19 cellular contexts compared by ENCODE assay signal in the genomic region with DNA sequence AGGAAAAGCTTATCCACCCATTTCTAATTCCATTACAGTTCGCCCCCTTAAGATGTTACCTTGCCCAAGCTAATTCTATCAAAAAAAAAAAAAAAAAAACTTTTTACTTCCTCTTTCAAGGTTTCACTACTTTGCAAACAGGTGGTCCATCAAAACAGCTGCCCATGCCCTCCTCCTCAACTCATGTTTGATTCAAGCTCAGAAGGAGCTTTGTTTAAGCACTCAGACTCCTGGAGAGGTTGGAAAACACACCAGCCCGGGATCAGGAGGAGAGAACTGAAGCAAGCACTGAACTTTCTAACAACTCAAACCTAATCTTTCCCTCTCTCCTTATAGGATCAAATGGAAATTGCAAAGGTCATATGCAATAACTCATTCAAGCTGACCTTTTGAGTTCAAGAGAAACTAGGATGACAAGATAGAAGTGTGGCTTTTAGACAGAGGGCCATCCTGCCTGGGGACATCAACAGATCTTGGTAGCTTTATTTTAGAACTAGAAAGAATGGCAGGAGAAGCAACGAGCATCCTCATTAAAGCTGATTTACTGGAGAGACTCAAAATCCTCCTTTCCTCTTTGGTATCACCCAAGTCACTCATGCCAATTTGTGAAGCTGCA. TPM values are rescaled to one million over a fixed set of nuclear protein-coding genes. Genes with fewer than 3 reads are reported as not detected.
A peak's percentile ranks its signal among the peaks of the same experiment; 100 is the strongest.
DNase-seq lines count a peak whose midpoint lies in the region; ATAC-seq and TF ChIP-seq lines count a peak whose summit lies in the region.
"Had no signal": no experiment of that assay in that cellular context is flagged by ENCODE, and none has a peak within 500 bp of the region (broad histone marks: within the 10 kb centered on the region; RNA-seq: fewer than 3 reads in every experiment).

No MANE protein-coding gene starts in this region.

- H3K4me3 ChIP-seq in endodermal cell (ENCODE audit: low read length) = no peak overlapping the region
- no peak overlapping the region for H3K4me3 ChIP-seq in brain microvascular endothelial cell (ENCODE audit: low read depth, low read length)
- H3K4me3 ChIP-seq: HAP-1, skin epidermis, thyroid gland had no signal

- DNase-seq in endodermal cell = no peak
- no peak for DNase-seq in brain microvascular endothelial cell
- DNase-seq in DMS153 treated with DMSO at 0.1 percent for 48 hours (lab: John Stamatoyannopoulos, UW; ENCODE audit: unreplicated experiment) = no peak
- no peak for DNase-seq in nephron progenitor cell
- DNase-seq in activated CD4-positive, alpha-beta T cell treated with anti-CD3 and anti-CD28 coated beads, Interleukin-2, amount 10 ng/mL, durations not matched to agents 24 days and 14 days = no peak
- DNase-seq: activated CD4-positive, alpha-beta T cell treated with anti-CD3 and anti-CD28 coated beads for 4 hours; activated CD8-positive, alpha-beta memory T cell treated with anti-CD3 and anti-CD28 coated beads, Interleukin-2, amount 50 U/mL, for 48 hours; foreskin keratinocyte; left colon; NCI-H446 treated with DMSO at 0.1 percent for 48 hours; OCI-M1; stimulated activated CD4-positive, alpha-beta T cell treated with anti-CD3 and anti-CD28 coated beads, Interleukin-4, amount 100 ng/mL, for 4 hours; T1000; thyroid gland had no signal

- H3K4me1 ChIP-seq in endodermal cell (ENCODE audit: control insufficient read depth, insufficient read depth, low read length) = peaks cover 6% of the 10 kb centered on the region
- H3K4me1 ChIP-seq: foreskin keratinocyte, HAP-1, thyroid gland had no signal

- intact Hi-C loops in activated CD4-positive, alpha-beta T cell treated with anti-CD3 and anti-CD28 coated beads, Interleukin-2, amount 10 ng/mL, durations not matched to agents 24 days and 14 days (cut with micrococcal nuclease) = no loop called here

- WGBS in endodermal cell (ENCODE audit: insufficient coverage in 1 of 2, insufficient read length in 1 of 2), 2 experiments = 82 to 83% methylated on average over 2 to 3 of the region's 3 CpGs

- H3K27me3 ChIP-seq in endodermal cell (ENCODE audit: control insufficient read depth, insufficient read depth, low read length, poor library complexity, severe bottlenecking) = no peaks in the 10 kb centered on the region
- H3K27me3 ChIP-seq in brain microvascular endothelial cell (replicated peaks) = no peaks in the 10 kb centered on the region
- H3K27me3 ChIP-seq: foreskin keratinocyte, thyroid gland had no signal

- H3K27me3 Mint-ChIP-seq in endodermal cell (ENCODE audit: insufficient read depth) (no peaks in the 10 kb centered on the region), nephron progenitor cell (ENCODE audit: low read depth, poor library complexity) (peaks cover 10% of the 10 kb centered on the region)
- peaks cover 13% of the 10 kb centered on the region for H3K27me3 Mint-ChIP-seq in activated CD4-positive, alpha-beta T cell treated with anti-CD3 and anti-CD28 coated beads, Interleukin-2, amount 10 ng/mL, durations not matched to agents 24 days and 14 days

- H3K27ac Mint-ChIP-seq in endodermal cell (peak overlapping the region; percentile 37), nephron progenitor cell (no peak overlapping the region)
- no peak overlapping the region for H3K27ac Mint-ChIP-seq in activated CD4-positive, alpha-beta T cell treated with anti-CD3 and anti-CD28 coated beads, Interleukin-2, amount 10 ng/mL, durations not matched to agents 24 days and 14 days

- H3K9me3 ChIP-seq in endodermal cell (ENCODE audit: control insufficient read depth, low read length) = no peaks in the 10 kb centered on the region
- H3K9me3 ChIP-seq: HAP-1, thyroid gland had no signal

- H3K36me3 ChIP-seq in endodermal cell (ENCODE audit: control insufficient read depth, insufficient read depth, low read length) (no peaks in the 10 kb centered on the region), brain microvascular endothelial cell (replicated peaks) (no peaks in the 10 kb centered on the region)
- H3K36me3 ChIP-seq: HAP-1, thyroid gland had no signal

- H3K27ac ChIP-seq in endodermal cell (ENCODE audit: low read depth, low read length) (no peak overlapping the region), brain microvascular endothelial cell (no peak overlapping the region)
- H3K27ac ChIP-seq: foreskin keratinocyte, skin epidermis, thyroid gland had no signal

- no peak overlapping the region for H3K9ac ChIP-seq in endodermal cell (ENCODE audit: extremely low read depth, low read length, poor library complexity, severe bottlenecking)

- H3K4me3 Mint-ChIP-seq in endodermal cell (no peak overlapping the region), nephron progenitor cell (no peak overlapping the region)
- no peak overlapping the region for H3K4me3 Mint-ChIP-seq in activated CD4-positive, alpha-beta T cell treated with anti-CD3 and anti-CD28 coated beads, Interleukin-2, amount 10 ng/mL, durations not matched to agents 24 days and 14 days

- H3K4me1 Mint-ChIP-seq in endodermal cell = peaks cover 20% of the 10 kb centered on the region
- peaks cover 46% of the 10 kb centered on the region for H3K4me1 Mint-ChIP-seq in nephron progenitor cell
- no peaks in the 10 kb centered on the region for H3K4me1 Mint-ChIP-seq in activated CD4-positive, alpha-beta T cell treated with anti-CD3 and anti-CD28 coated beads, Interleukin-2, amount 10 ng/mL, durations not matched to agents 24 days and 14 days

- H3K36me3 Mint-ChIP-seq in endodermal cell (ENCODE audit: low read depth) (no peaks in the 10 kb centered on the region), nephron progenitor cell (ENCODE audit: low read depth) (no peaks in the 10 kb centered on the region)
- no peaks in the 10 kb centered on the region for H3K36me3 Mint-ChIP-seq in activated CD4-positive, alpha-beta T cell treated with anti-CD3 and anti-CD28 coated beads, Interleukin-2, amount 10 ng/mL, durations not matched to agents 24 days and 14 days (ENCODE audit: low read depth)

- peak; percentile 68 for ATAC-seq in GM18498 (IDR thresholded peaks at IDR 0.05; ENCODE audit: unreplicated experiment)
- ATAC-seq in GM19463 (IDR thresholded peaks at IDR 0.05; ENCODE audit: unreplicated experiment) = peak; percentile 41
- peak; percentile 57 for ATAC-seq in HG03159 (IDR thresholded peaks at IDR 0.05; ENCODE audit: unreplicated experiment)
- ATAC-seq: foreskin keratinocyte, left colon had no signal

- in situ Hi-C loops in brain microvascular endothelial cell (cut with HindIII; ENCODE audit: low pct_ligation_motif_present, low sequenced_read_pairs) = no loop called here

- TF ChIP-seq CTCF in endodermal cell (conservative IDR thresholded peaks at IDR 0.05) = no peak
- no peak for TF ChIP-seq CTCF in brain microvascular endothelial cell (IDR thresholded peaks at IDR 0.05; ENCODE audit: low read depth, low read length, missing control alignments)
- TF ChIP-seq CTCF in nephron progenitor cell (IDR thresholded peaks at IDR 0.05) = no peak

- H3K9me3 Mint-ChIP-seq in endodermal cell = no peaks in the 10 kb centered on the region
- no peaks in the 10 kb centered on the region for H3K9me3 Mint-ChIP-seq in nephron progenitor cell
- H3K9me3 Mint-ChIP-seq in activated CD4-positive, alpha-beta T cell treated with anti-CD3 and anti-CD28 coated beads, Interleukin-2, amount 10 ng/mL, durations not matched to agents 24 days and 14 days = no peaks in the 10 kb centered on the region

RNA-seq across cellular contexts. Expression of gene FZD7, which starts 28.3 kb away (rescaled TPM):
- total RNA-seq in endodermal cell = 100 to 1,000 TPM; 193 to 266 TPM
- polyA plus RNA-seq in endodermal cell (2013, experiment 1 of 2) = 133 TPM
- 134 TPM for polyA plus RNA-seq in endodermal cell (2013, experiment 2 of 2)
- 1.3 TPM in 2 replicates for total RNA-seq in activated CD4-positive, alpha-beta T cell treated with anti-CD3 and anti-CD28 coated beads, Interleukin-2, amount 10 ng/mL, durations not matched to agents 24 days and 14 days

Comparison
In these comparisons a context has a peak if more than half of its experiments do, and no peak if none do; other contexts are left out.
1. RNA of gene FZD7, which starts 28.3 kb away (total RNA-seq): 193 to 266 TPM in endodermal cell; 1.3 TPM in activated CD4-positive, alpha-beta T cell treated with anti-CD3 and anti-CD28 coated beads, Interleukin-2, amount 10 ng/mL, durations not matched to agents 24 days and 14 days; every median in the first group is over 10 times any median in the second.
2. Peak in every context shown above with its lines, with median percentiles within 50 percentile points of each other: ATAC-seq.